In the genomic region with DNA sequence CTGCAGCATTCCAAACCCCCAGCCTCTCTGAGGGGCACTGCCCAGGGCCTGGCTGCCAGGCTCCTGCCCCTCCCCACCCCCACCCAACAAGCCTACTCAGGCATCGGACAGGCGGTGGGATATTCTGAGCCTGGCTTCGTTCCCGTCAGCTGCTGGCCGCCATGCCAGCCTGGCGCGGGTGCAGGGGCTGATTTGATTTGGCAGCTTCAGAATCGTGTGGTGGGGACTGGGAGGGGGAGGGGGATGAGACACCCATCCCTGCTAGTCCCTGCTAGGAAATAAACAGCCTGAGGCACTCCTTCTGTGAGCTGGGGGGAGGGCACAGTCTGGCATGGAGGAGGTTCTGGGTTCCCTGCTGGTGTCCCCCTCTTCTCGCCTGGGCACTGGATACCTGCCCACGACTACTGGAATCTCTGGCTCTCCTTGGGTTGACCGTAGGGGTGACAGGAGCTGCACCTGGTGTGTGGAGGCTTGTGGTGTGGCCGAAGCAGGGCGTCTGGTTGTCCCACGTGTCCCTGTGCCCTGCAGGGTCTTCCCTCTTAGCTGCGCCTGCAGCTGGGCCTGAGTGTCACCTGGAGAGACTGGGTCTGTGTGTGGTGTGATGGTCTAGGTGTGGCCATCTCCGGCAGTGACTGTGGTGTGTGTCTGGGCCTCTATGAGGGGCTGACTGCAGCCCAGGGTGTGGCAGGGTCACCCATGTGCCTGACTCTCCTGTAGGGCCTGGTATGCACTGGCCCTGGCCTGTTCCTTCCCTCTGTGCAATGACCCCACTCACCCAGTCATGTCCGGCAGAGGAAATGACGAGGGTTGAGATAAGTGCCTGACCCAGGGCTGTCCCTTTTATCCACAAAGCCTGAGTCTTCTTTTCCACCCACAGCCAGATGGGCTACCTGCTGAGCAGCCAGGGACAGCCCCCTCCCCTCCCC, we compare ENCODE assay signal across 13 cellular contexts. TPM values are rescaled to one million over a fixed set of nuclear protein-coding genes. Genes with fewer than 3 reads are reported as not detected.
DNase-seq lines count a peak whose midpoint lies in the region; ATAC-seq and TF ChIP-seq lines count a peak whose summit lies in the region.
"Had no signal": no experiment of that assay in that cellular context is flagged by ENCODE, and none has a peak within 500 bp of the region (broad histone marks: within the 10 kb centered on the region; RNA-seq: fewer than 3 reads in every experiment).

No MANE protein-coding gene starts in this region.

- intact Hi-C loops in posterior vena cava (cut with DNase I): no loop called here

- no peaks in the 10 kb centered on the region for H3K9me3 ChIP-seq in SK-N-SH

- no peak overlapping the region for H2AFZ ChIP-seq in SK-N-SH (ENCODE audit: low read depth)

- no peaks in the 10 kb centered on the region for H4K20me1 ChIP-seq in SK-N-SH (ENCODE audit: insufficient read depth)

- POLR2A ChIA-PET in SK-N-SH (lab: Yijun Ruan, JAX): interaction anchor here (0.7 kb wide), 1 partner anchor 335 kb away, joined by 3 read pairs; no protein-coding TSS in a partner anchor

- H3K9me2 ChIP-seq in SK-N-SH: no peaks in the 10 kb centered on the region

- no peak; the same call in 2 of the 3 replicates for ATAC-seq in SK-N-SH treated with all-trans-retinoic acid at 6 μM for 48 hours
- ATAC-seq: natural killer cell treated with Interleukin-12 subunit alpha and Interleukin-12 subunit beta and Interleukin-15 and Interleukin-18, amount 100 ng/mL, for 72 hours had no signal

- no peak overlapping the region for H3K4me2 ChIP-seq in SK-N-SH

- TF ChIP-seq EP300 in SK-N-SH (IDR thresholded peaks at IDR 0.05; ENCODE audit: borderline replicate concordance in 1 of 2, low read depth in 1 of 2, low read length in 1 of 2): peak in 1 of 2 experiments; percentile 56; a peak in 1 of 4 replicates

- no peaks in the 10 kb centered on the region for H3F3A ChIP-seq in SK-N-SH (replicated peaks; ENCODE audit: insufficient read depth)

- no peaks in the 10 kb centered on the region for H3K79me2 ChIP-seq in SK-N-SH (ENCODE audit: insufficient read depth)

- CTCF ChIA-PET in SK-N-SH (lab: Yijun Ruan, JAX): interaction anchor here (0.6 to 3.1 kb wide), 8 partner anchors 11 to 161 kb away, joined by 3 to 14 read pairs (median 3); no protein-coding TSS in a partner anchor

- peak overlapping the region in 1 of 2 experiments; percentile 88; a peak in 2 of 4 replicates for H3K27ac ChIP-seq in SK-N-SH (ENCODE audit: low read depth in 2 of 2, low read length in 1 of 2)

- H3K27me3 ChIP-seq in SK-N-SH (ENCODE audit: insufficient read depth): no peaks in the 10 kb centered on the region; the same call in 1 of the 2 replicates

- WGBS in SK-N-SH (ENCODE audit: low lambda C conversion rate): 58% methylated on average over 11 of the region's 18 CpGs

- no peak overlapping the region for H3K4me3 ChIP-seq in SK-N-SH (ENCODE audit: low read depth in 2 of 2, low read length in 1 of 2)

- TF ChIP-seq RAD21 in SK-N-SH (IDR thresholded peaks at IDR 0.05; ENCODE audit: low read length): peak; percentile 3; the same call in 1 of the 2 replicates

- peaks cover 0 to 94% of the 10 kb centered on the region in 2 experiments; a peak in 2 of 4 replicates for H3K4me1 ChIP-seq in SK-N-SH (ENCODE audit: control insufficient read depth in 1 of 2, insufficient read depth in 2 of 2, low read depth in 1 of 2, low read length in 1 of 2)

- H3K36me3 ChIP-seq in SK-N-SH (replicated peaks in 1 of 2; ENCODE audit: control insufficient read depth in 1 of 2, insufficient read depth in 2 of 2, low read length in 1 of 2): no peaks in the 10 kb centered on the region

- TF ChIP-seq CTCF in SK-N-SH (IDR thresholded peaks at IDR 0.05) (no peak), GM10266 (IDR thresholded peaks at IDR 0.05; ENCODE audit: control insufficient read depth, insufficient read depth, low read depth, missing control alignments) (no peak)

- no peak overlapping the region for H3K9ac ChIP-seq in SK-N-SH

- DNase-seq in SK-N-SH (peak; percentile 80), dermis microvascular lymphatic vessel endothelial cell (ENCODE audit: low read depth in 2 of 2) (peak; percentile 93 to 99), lung microvascular endothelial cell (ENCODE audit: low read depth in 2 of 2) (peak; percentile 84 to 98), ureter (ENCODE audit: low spot score) (peak; percentile 64), GM10266 (ENCODE audit: extremely low spot score) (no peak), HT-29 (ENCODE audit: low spot score) (no peak), posterior vena cava (ENCODE audit: low spot score) (no peak)
- DNase-seq: activated CD8-positive, alpha-beta memory T cell treated with anti-CD3 and anti-CD28 coated beads for 24 hours; NCI-H2171; stimulated activated CD4-positive, alpha-beta T cell treated with anti-CD3 and anti-CD28 coated beads, Interleukin-4, amount 100 ng/mL, for 1 hour; trophoblast cell had no signal

TF ChIP-seq in SK-N-SH, 30 proteins besides CTCF, POLR2A, EP300 and RAD21:
- TF ChIP-seq CHD2 (IDR thresholded peaks at IDR 0.05; ENCODE audit: low read length, partially characterized antibody): peak; percentile 37
- TF ChIP-seq RXRA (IDR thresholded peaks at IDR 0.05; ENCODE audit: borderline replicate concordance, low read depth): no peak
- no peak for TF ChIP-seq GATA2 (CRISPR knock-in tag; IDR thresholded peaks at IDR 0.05)
- TF ChIP-seq FOXJ3 (CRISPR knock-in tag; IDR thresholded peaks at IDR 0.05): peak; percentile 89
TF ChIP-seq in SK-N-SH: peak in this region for 2.

TF ChIP-seq in SK-N-SH treated with all-trans-retinoic acid at 6 μM for 48 hours, 23 proteins besides CTCF, POLR2A, EP300 and RAD21:
- TF ChIP-seq GLIS3 (CRISPR knock-in tag; IDR thresholded peaks at IDR 0.05) (no peak), ZFP3 (CRISPR knock-in tag; IDR thresholded peaks at IDR 0.05) (no peak), ZNF70 (CRISPR knock-in tag; IDR thresholded peaks at IDR 0.05) (no peak), ARNTL (CRISPR knock-in tag; IDR thresholded peaks at IDR 0.05; ENCODE audit: borderline replicate concordance, low read depth) (no peak), PPARA (CRISPR knock-in tag; IDR thresholded peaks at IDR 0.05; ENCODE audit: borderline replicate concordance) (no peak), ZC3H10 (CRISPR knock-in tag; IDR thresholded peaks at IDR 0.05) (no peak), BACH2 (CRISPR knock-in tag; IDR thresholded peaks at IDR 0.05; ENCODE audit: borderline replicate concordance) (no peak), ISL1 (CRISPR knock-in tag; IDR thresholded peaks at IDR 0.05) (no peak), TOX (CRISPR knock-in tag; IDR thresholded peaks at IDR 0.05; ENCODE audit: borderline replicate concordance) (no peak)
- TF ChIP-seq, protein P1, sequence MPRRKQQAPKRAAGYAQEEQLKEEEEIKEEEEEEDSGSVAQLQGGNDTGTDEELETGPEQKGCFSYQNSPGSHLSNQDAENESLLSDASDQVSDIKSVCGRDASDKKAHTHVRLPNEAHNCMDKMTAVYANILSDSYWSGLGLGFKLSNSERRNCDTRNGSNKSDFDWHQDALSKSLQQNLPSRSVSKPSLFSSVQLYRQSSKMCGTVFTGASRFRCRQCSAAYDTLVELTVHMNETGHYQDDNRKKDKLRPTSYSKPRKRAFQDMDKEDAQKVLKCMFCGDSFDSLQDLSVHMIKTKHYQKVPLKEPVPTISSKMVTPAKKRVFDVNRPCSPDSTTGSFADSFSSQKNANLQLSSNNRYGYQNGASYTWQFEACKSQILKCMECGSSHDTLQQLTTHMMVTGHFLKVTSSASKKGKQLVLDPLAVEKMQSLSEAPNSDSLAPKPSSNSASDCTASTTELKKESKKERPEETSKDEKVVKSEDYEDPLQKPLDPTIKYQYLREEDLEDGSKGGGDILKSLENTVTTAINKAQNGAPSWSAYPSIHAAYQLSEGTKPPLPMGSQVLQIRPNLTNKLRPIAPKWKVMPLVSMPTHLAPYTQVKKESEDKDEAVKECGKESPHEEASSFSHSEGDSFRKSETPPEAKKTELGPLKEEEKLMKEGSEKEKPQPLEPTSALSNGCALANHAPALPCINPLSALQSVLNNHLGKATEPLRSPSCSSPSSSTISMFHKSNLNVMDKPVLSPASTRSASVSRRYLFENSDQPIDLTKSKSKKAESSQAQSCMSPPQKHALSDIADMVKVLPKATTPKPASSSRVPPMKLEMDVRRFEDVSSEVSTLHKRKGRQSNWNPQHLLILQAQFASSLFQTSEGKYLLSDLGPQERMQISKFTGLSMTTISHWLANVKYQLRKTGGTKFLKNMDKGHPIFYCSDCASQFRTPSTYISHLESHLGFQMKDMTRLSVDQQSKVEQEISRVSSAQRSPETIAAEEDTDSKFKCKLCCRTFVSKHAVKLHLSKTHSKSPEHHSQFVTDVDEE (CRISPR knock-in tag; IDR thresholded peaks at IDR 0.05): no peak

RNA-seq across cellular contexts. Expression of a gene that starts 42.2 kb away (rescaled TPM):
- 0.32 and 0.43 TPM in 2 replicates for polyA plus RNA-seq in SK-N-SH (2012; rRNA removed)
- polyA plus RNA-seq in SK-N-SH (2012; cell fraction: cytosol; rRNA removed): 0.15 and 0.60 TPM in 2 replicates
- 0.85 and 1.0 TPM in 2 replicates for polyA plus RNA-seq in SK-N-SH (2012; cell fraction: nucleus; rRNA removed)
- total RNA-seq in dermis microvascular lymphatic vessel endothelial cell (168 and 433 TPM in 2 replicates), lung microvascular endothelial cell (158 and 415 TPM in 2 replicates), ureter (49.6 TPM), posterior vena cava (10 to 100 TPM; 33.0 to 38.8 TPM)
- total RNA-seq in HT-29 (2014; rRNA removed; shearing (Covaris generic)): 0.29 and 0.79 TPM in 2 replicates

Comparison
In these comparisons a context has a peak if more than half of its experiments do, and no peak if none do; other contexts are left out.
1. DNase-seq: peak in SK-N-SH (single experiment), dermis microvascular lymphatic vessel endothelial cell (2 of 2), lung microvascular endothelial cell (2 of 2) and ureter (single experiment); none in GM10266 (single experiment), HT-29 (single experiment) and posterior vena cava (single experiment).
2. RNA of a gene that starts 42.2 kb away (total RNA-seq): 158 to 415 TPM in lung microvascular endothelial cell, 168 to 433 TPM in dermis microvascular lymphatic vessel endothelial cell, 49.6 TPM in ureter (single experiment) and 33.0 to 38.8 TPM in posterior vena cava; 0.29 to 0.79 TPM in HT-29; every median in the first group is over 10 times any median in the second.